ENCODE assay signal across 8 cellular contexts in genomic region chr6:41191569-41191968, GRCh38. TPM values are rescaled to one million over a fixed set of nuclear protein-coding genes. Genes with fewer than 3 reads are reported as not detected.
DNase-seq lines count a peak whose midpoint lies in the region; ATAC-seq and TF ChIP-seq lines count a peak whose summit lies in the region.

No MANE protein-coding gene starts in this region.

- H3K9me3 ChIP-seq in A673 (ENCODE audit: low read depth, low read length, poor library complexity, severe bottlenecking), result no peaks in the 10 kb centered on the region

- H3K4me3 Mint-ChIP-seq in activated CD8-positive, alpha-beta memory T cell treated with anti-CD3 and anti-CD28 coated beads, Interleukin-2, amount 10 ng/mL, durations not matched to agents 7 days and 5 days, result no peak overlapping the region

- DNase-seq in A673 (ENCODE audit: low spot score) (peak; percentile 38), HFF-Myc (ENCODE audit: extremely low read depth, low read depth) (no peak), iPS DF 4.7 (ENCODE audit: extremely low read depth, low spot score) (peak; percentile 53), NCI-H2196 treated with DMSO at 0.1 percent for 48 hours (lab: John Stamatoyannopoulos, UW; ENCODE audit: unreplicated experiment) (no peak), mucosa of gallbladder (ENCODE audit: low spot score) (no peak), putamen (ENCODE audit: low spot score) (no peak)
- DNase-seq in activated CD8-positive, alpha-beta memory T cell treated with anti-CD3 and anti-CD28 coated beads, Interleukin-2, amount 10 ng/mL, durations not matched to agents 7 days and 5 days, result no peak
- DNase-seq in stimulated activated CD8-positive, alpha-beta memory T cell treated with anti-CD3 and anti-CD28 coated beads, Interleukin-4, amount 100 ng/mL, for 48 hours, result peak; percentile 69

- POLR2A ChIA-PET in A673 (lab: Charles Lee; ENCODE audit: low non-redundant PET), result interaction anchor here (0.7 kb wide), 1 partner anchor 28 kb away, joined by 5 read pairs; the partner anchor contains the start of gene TREM2

- intact Hi-C loops in A673 (cut with micrococcal nuclease; ENCODE audit: unreplicated experiment), result loop anchor here (10.0 kb wide), 1 partner anchor 123 kb away; no protein-coding TSS in a partner anchor

- peaks cover 23% of the 10 kb centered on the region for H3K27me3 ChIP-seq in A673 (replicated peaks; ENCODE audit: insufficient read depth, low read depth, low read length, poor library complexity)

- H3K36me3 Mint-ChIP-seq in activated CD8-positive, alpha-beta memory T cell treated with anti-CD3 and anti-CD28 coated beads, Interleukin-2, amount 10 ng/mL, durations not matched to agents 7 days and 5 days, result peaks cover 11% of the 10 kb centered on the region

- no peak overlapping the region for H3K27ac ChIP-seq in A673 (ENCODE audit: low read depth, low read length, poor library complexity, severe bottlenecking)

- no peaks in the 10 kb centered on the region for H3K36me3 ChIP-seq in A673 (ENCODE audit: insufficient read depth, low read length, poor library complexity, severe bottlenecking)

- H3K4me3 ChIP-seq in A673 (ENCODE audit: low read depth, low read length, poor library complexity, severe bottlenecking) (no peak overlapping the region), HFF-Myc (replicated peaks; ENCODE audit: low read depth, low read length) (no peak overlapping the region)

- H3K4me1 Mint-ChIP-seq in activated CD8-positive, alpha-beta memory T cell treated with anti-CD3 and anti-CD28 coated beads, Interleukin-2, amount 10 ng/mL, durations not matched to agents 7 days and 5 days, result peaks cover 10% of the 10 kb centered on the region

- TF ChIP-seq CTCF in A673 (conservative IDR thresholded peaks at IDR 0.05; ENCODE audit: low read depth, low read length), result peak; percentile 61; the same call in 1 of the 2 replicates
- TF ChIP-seq CTCF in HFF-Myc (IDR thresholded peaks at IDR 0.05; ENCODE audit: low read depth, low read length, missing control alignments), result peak; percentile 71

- no TSS peak for BruUV-seq in A673 (replicated peaks; lab: Mats Ljungman, UMichigan)

- H3K27ac Mint-ChIP-seq in activated CD8-positive, alpha-beta memory T cell treated with anti-CD3 and anti-CD28 coated beads, Interleukin-2, amount 10 ng/mL, durations not matched to agents 7 days and 5 days, result no peak overlapping the region

- ATAC-seq in activated CD8-positive, alpha-beta memory T cell treated with anti-CD3 and anti-CD28 coated beads, Interleukin-2, amount 10 ng/mL, durations not matched to agents 7 days and 5 days, result peak; percentile 38

- CTCF ChIA-PET in A673 (lab: Charles Lee), result interaction anchor here (1.4 kb wide), 1 partner anchor 9 kb away, joined by 6 read pairs; no protein-coding TSS in a partner anchor
- CTCF ChIA-PET in activated CD8-positive, alpha-beta memory T cell treated with anti-CD3 and anti-CD28 coated beads, Interleukin-2, amount 10 ng/mL, durations not matched to agents 7 days and 5 days (lab: Charles Lee), result interaction anchor here (0.9 to 1.6 kb wide), 7 partner anchors 9 to 163 kb away, joined by 3 to 10 read pairs (median 4); partner anchors contain the start of gene TREML2

- H3K4me1 ChIP-seq in A673 (ENCODE audit: insufficient read depth, low read length, poor library complexity, severe bottlenecking), result no peaks in the 10 kb centered on the region

- H3K27me3 Mint-ChIP-seq in activated CD8-positive, alpha-beta memory T cell treated with anti-CD3 and anti-CD28 coated beads, Interleukin-2, amount 10 ng/mL, durations not matched to agents 7 days and 5 days, result no peaks in the 10 kb centered on the region

- H3K9me3 Mint-ChIP-seq in activated CD8-positive, alpha-beta memory T cell treated with anti-CD3 and anti-CD28 coated beads, Interleukin-2, amount 10 ng/mL, durations not matched to agents 7 days and 5 days (ENCODE audit: low read depth), result peaks cover 9% of the 10 kb centered on the region

RNA-seq across cellular contexts. Expression of gene TREML2, which starts 9.4 kb away (rescaled TPM):
- total RNA-seq in A673 (2021), result not detected in 2 replicates
- total RNA-seq in activated CD8-positive, alpha-beta memory T cell treated with anti-CD3 and anti-CD28 coated beads, Interleukin-2, amount 10 ng/mL, durations not matched to agents 7 days and 5 days, result 1 to 10 TPM; 1.9 to 2.7 TPM
- total RNA-seq in mucosa of gallbladder, result not detected

RNA-seq across cellular contexts. Expression of gene TREM2, which starts 28.7 kb away (rescaled TPM):
- total RNA-seq in A673 (2021), result not detected in 2 replicates
- not detected for total RNA-seq in activated CD8-positive, alpha-beta memory T cell treated with anti-CD3 and anti-CD28 coated beads, Interleukin-2, amount 10 ng/mL, durations not matched to agents 7 days and 5 days
- 26.7 TPM for total RNA-seq in mucosa of gallbladder

RNA-seq across cellular contexts. Expression of gene TREML4, which starts 36.6 kb away (rescaled TPM):
- total RNA-seq in A673 (2021) (not detected in 2 replicates), mucosa of gallbladder (not detected)
- total RNA-seq in activated CD8-positive, alpha-beta memory T cell treated with anti-CD3 and anti-CD28 coated beads, Interleukin-2, amount 10 ng/mL, durations not matched to agents 7 days and 5 days, result not detected

RNA-seq across cellular contexts. Expression of gene TREML1, which starts 37.4 kb away (rescaled TPM):
- total RNA-seq in A673 (2021) (not detected in 2 replicates), mucosa of gallbladder (1.1 TPM)
- total RNA-seq in activated CD8-positive, alpha-beta memory T cell treated with anti-CD3 and anti-CD28 coated beads, Interleukin-2, amount 10 ng/mL, durations not matched to agents 7 days and 5 days, result not detected

Comparison
In these comparisons a context has a peak if more than half of its experiments do, and no peak if none do; other contexts are left out.
1. DNase-seq: peak in A673 (single experiment), iPS DF 4.7 (single experiment) and stimulated activated CD8-positive, alpha-beta memory T cell treated with anti-CD3 and anti-CD28 coated beads, Interleukin-4, amount 100 ng/mL, for 48 hours (single experiment); none in HFF-Myc (single experiment), activated CD8-positive, alpha-beta memory T cell treated with anti-CD3 and anti-CD28 coated beads, Interleukin-2, amount 10 ng/mL, durations not matched to agents 7 days and 5 days (single experiment), NCI-H2196 treated with DMSO at 0.1 percent for 48 hours (single experiment), mucosa of gallbladder (single experiment) and putamen (single experiment).
2. RNA of gene TREM2, which starts 28.7 kb away (total RNA-seq): 26.7 TPM in mucosa of gallbladder (single experiment); not detected in A673 and not detected in activated CD8-positive, alpha-beta memory T cell treated with anti-CD3 and anti-CD28 coated beads, Interleukin-2, amount 10 ng/mL, durations not matched to agents 7 days and 5 days; every median in the first group is over 10 times any median in the second.